In the genomic region with DNA sequence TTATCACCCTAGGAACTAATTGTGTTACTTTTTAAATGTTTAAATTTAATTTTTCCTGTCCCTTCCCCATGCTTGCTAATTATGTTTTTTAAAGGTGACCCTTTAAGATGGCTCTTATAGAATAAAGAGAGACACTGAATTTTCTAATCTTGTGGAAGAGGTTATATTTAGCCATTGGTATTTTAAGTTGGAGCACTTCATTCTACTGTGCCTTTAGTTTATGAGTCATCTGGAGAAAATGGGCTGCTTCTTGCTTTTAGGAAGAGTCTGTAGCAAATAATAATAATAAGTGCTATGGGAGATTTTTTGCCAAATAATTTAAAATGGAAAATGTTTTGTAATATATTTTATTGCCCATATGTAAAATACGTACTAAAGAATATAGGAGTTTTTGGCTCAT, we compare ENCODE assay signal across 14 cellular contexts.
DNase-seq lines count a peak whose midpoint lies in the region; ATAC-seq and TF ChIP-seq lines count a peak whose summit lies in the region.
"Had no signal": no experiment of that assay in that cellular context is flagged by ENCODE, and none has a peak within 500 bp of the region (broad histone marks: within the 10 kb centered on the region; RNA-seq: fewer than 3 reads in every experiment).

No MANE protein-coding gene starts in this region.

- H3K4me3 ChIP-seq in fibroblast of villous mesenchyme (ENCODE audit: low read depth, low read length) (no peak overlapping the region), skeletal muscle cell (ENCODE audit: low read depth, low read length) (no peak overlapping the region)
- H3K4me3 ChIP-seq: HAP-1 had no signal

- DNase-seq in EL: peak; percentile 65
- DNase-seq in fibroblast of villous mesenchyme (ENCODE audit: low read depth): peak; percentile 57
- peak; percentile 25 for DNase-seq in skeletal muscle cell (ENCODE audit: low read depth)
- DNase-seq in omental fat pad (ENCODE audit: low spot score): no peak
- DNase-seq in activated T-cell treated with anti-CD3 and anti-CD28 coated beads, Interleukin-2, amount 50 U/mL, for 1 hour: no peak
- DNase-seq in posterior cingulate gyrus: no peak
- DNase-seq: activated CD8-positive, alpha-beta memory T cell treated with anti-CD3 and anti-CD28 coated beads for 24 hours; activated naive CD8-positive, alpha-beta T cell treated with anti-CD3 and anti-CD28 coated beads, Interleukin-2, amount 10 ng/mL, durations not matched to agents 7 days and 5 days; NCI-H2029; T-helper 9 cell had no signal

- TF ChIP-seq CTCF in fibroblast of villous mesenchyme (IDR thresholded peaks at IDR 0.05; ENCODE audit: insufficient read depth, low read depth, low read length) (no peak), omental fat pad (IDR thresholded peaks at IDR 0.05) (no peak)

- ATAC-seq in SK-N-SH treated with all-trans-retinoic acid at 6 μM for 48 hours: peak; percentile 74
- ATAC-seq in omental fat pad (ENCODE audit: low FRiP score): no peak
- no peak for ATAC-seq in GM21390 (IDR thresholded peaks at IDR 0.05; ENCODE audit: unreplicated experiment)
- ATAC-seq: natural killer cell treated with Interleukin-12 subunit alpha and Interleukin-12 subunit beta and Interleukin-15 and Interleukin-18, amount 100 ng/mL, for 72 hours had no signal

- intact Hi-C loops in posterior cingulate gyrus (cut with DNase I): no loop called here

TF ChIP-seq in SK-N-SH treated with all-trans-retinoic acid at 6 μM for 48 hours, 23 proteins besides CTCF, POLR2A, EP300 and RAD21:
- peak; percentile 66 for TF ChIP-seq ISL1 (CRISPR knock-in tag; IDR thresholded peaks at IDR 0.05)
- TF ChIP-seq PPARA (CRISPR knock-in tag; IDR thresholded peaks at IDR 0.05; ENCODE audit: borderline replicate concordance): no peak

Comparison
In these comparisons a context has a peak if more than half of its experiments do, and no peak if none do; other contexts are left out.
1. DNase-seq: peak in EL (single experiment), fibroblast of villous mesenchyme (single experiment) and skeletal muscle cell (single experiment); none in omental fat pad (single experiment), activated T-cell treated with anti-CD3 and anti-CD28 coated beads, Interleukin-2, amount 50 U/mL, for 1 hour (single experiment) and posterior cingulate gyrus (0 of 10).